ENCODE assay signal across 5 cellular contexts in genomic region chr2:7241041-7241440, GRCh38.
"Had no signal": no experiment of that assay in that cellular context is flagged by ENCODE, and none has a peak within 500 bp of the region (broad histone marks: within the 10 kb centered on the region; RNA-seq: fewer than 3 reads in every experiment).

No MANE protein-coding gene starts in this region.

- DNase-seq: IMR-90, KBM-7, KG1 had no signal

- ATAC-seq: HepG2, K562 had no signal
